In genomic region chr1:22488319-22488718, GRCh38 we compare ENCODE assay signal across 1 cellular context.
TF ChIP-seq lines count a peak whose summit lies in the region.

No MANE protein-coding gene starts in this region.

TF ChIP-seq in GM23338, 12 proteins besides CTCF, POLR2A, EP300 and RAD21 (continued from another document):
- TF ChIP-seq REST (IDR thresholded peaks at IDR 0.05; ENCODE audit: unreplicated experiment), result no peak
- no peak for TF ChIP-seq EZH2 (IDR thresholded peaks at IDR 0.05; ENCODE audit: low read depth, unreplicated experiment)
- no peak for TF ChIP-seq NANOG (IDR thresholded peaks at IDR 0.05; ENCODE audit: borderline replicate concordance)
- TF ChIP-seq STAT1 (IDR thresholded peaks at IDR 0.05; ENCODE audit: unreplicated experiment), result no peak
- TF ChIP-seq ZNF114 (CRISPR knock-in tag; IDR thresholded peaks at IDR 0.05), result no peak
- TF ChIP-seq EZH2phosphoT487 (IDR thresholded peaks at IDR 0.05; ENCODE audit: unreplicated experiment), result no peak
- no peak for TF ChIP-seq ZNF462 (CRISPR knock-in tag; IDR thresholded peaks at IDR 0.05)
- no peak for TF ChIP-seq ZNF331 (CRISPR knock-in tag; IDR thresholded peaks at IDR 0.05; ENCODE audit: low read depth)
- no peak for TF ChIP-seq ETS1 (IDR thresholded peaks at IDR 0.05)
